31 cellular contexts compared by ENCODE assay signal in genomic region chr1:67150931-67151330, GRCh38. TPM values are rescaled to one million over a fixed set of nuclear protein-coding genes. Genes with fewer than 3 reads are reported as not detected.
DNase-seq lines count a peak whose midpoint lies in the region; ATAC-seq, FAIRE-seq and TF ChIP-seq lines count a peak whose summit lies in the region.
"Had no signal": no experiment of that assay in that cellular context is flagged by ENCODE, and none has a peak within 500 bp of the region (broad histone marks: within the 10 kb centered on the region; RNA-seq: fewer than 3 reads in every experiment).

No MANE protein-coding gene starts in this region.

- H3K4me3 ChIP-seq in GM12878 = no peak overlapping the region
- H3K4me3 ChIP-seq: BLaER1 had no signal

- no peaks in the 10 kb centered on the region for H4K20me1 ChIP-seq in GM12878 (ENCODE audit: control insufficient read depth, insufficient read depth)
- H4K20me1 ChIP-seq: BLaER1 had no signal

- H3K27ac Mint-ChIP-seq in activated CD4-positive, alpha-beta T cell treated with anti-CD3 and anti-CD28 coated beads, Interleukin-2, amount 10 ng/mL, durations not matched to agents 24 days and 14 days = no peak overlapping the region
- H3K27ac Mint-ChIP-seq in natural killer cell treated with Interleukin-12 subunit alpha and Interleukin-12 subunit beta and Interleukin-15 and Interleukin-18, amount 100 ng/mL, for 72 hours = peak overlapping the region; percentile 19 to 49
- no peak overlapping the region for H3K27ac Mint-ChIP-seq in natural killer cell
- H3K27ac Mint-ChIP-seq: CD14-positive monocyte; CD4-positive, alpha-beta memory T cell; CD4-positive, CD25-positive, alpha-beta regulatory T cell; CD8-positive, alpha-beta memory T cell had no signal

- RAD21 ChIA-PET in GM12878 (lab: Charles Lee; ENCODE audit: unreplicated experiment) = interaction anchor here (0.9 to 4.0 kb wide), 3 partner anchors 19 to 155 kb away, joined by 4 to 102 read pairs (median 10); no protein-coding TSS in a partner anchor

- no peak overlapping the region for H3K4me2 ChIP-seq in GM12878 (ENCODE audit: control insufficient read depth, insufficient read depth)
- H3K4me2 ChIP-seq: BLaER1 had no signal

- H3K4me1 ChIP-seq in GM12878 (ENCODE audit: control insufficient read depth, insufficient read depth, low read length) = no peaks in the 10 kb centered on the region
- H3K4me1 ChIP-seq: BE2C, BLaER1 had no signal

- POLR2A ChIA-PET in GM12878 (lab: Charles Lee) = no interaction called here

- H3K4me3 Mint-ChIP-seq in activated CD4-positive, alpha-beta T cell treated with anti-CD3 and anti-CD28 coated beads, Interleukin-2, amount 10 ng/mL, durations not matched to agents 24 days and 14 days = no peak overlapping the region
- H3K4me3 Mint-ChIP-seq in natural killer cell treated with Interleukin-12 subunit alpha and Interleukin-12 subunit beta and Interleukin-15 and Interleukin-18, amount 100 ng/mL, for 72 hours = peak overlapping the region; percentile 24
- H3K4me3 Mint-ChIP-seq in natural killer cell = no peak overlapping the region
- H3K4me3 Mint-ChIP-seq: CD14-positive monocyte; CD4-positive, alpha-beta memory T cell; CD4-positive, CD25-positive, alpha-beta regulatory T cell; CD8-positive, alpha-beta memory T cell had no signal

- no peak for TF ChIP-seq EP300 in GM12878 (IDR thresholded peaks at IDR 0.05; ENCODE audit: borderline replicate concordance in 1 of 2, control insufficient read depth in 1 of 2, low read depth in 2 of 2, low read length in 2 of 2)

- no peak for TF ChIP-seq RAD21 in GM12878 (IDR thresholded peaks at IDR 0.05; ENCODE audit: insufficient read depth, low read depth, low read length)

- CTCF ChIA-PET in GM12878 (lab: Yijun Ruan, JAX) = interaction anchor here (1.8 to 7.0 kb wide), 5 partner anchors 9 to 385 kb away, joined by 7 to 193 read pairs (median 50); partner anchors contain the start of gene IL23R

- H3K9me3 ChIP-seq in GM12878 (replicated peaks; ENCODE audit: control insufficient read depth, insufficient read depth, low read length) = no peaks in the 10 kb centered on the region
- H3K9me3 ChIP-seq: BE2C, BLaER1 had no signal

- H3K4me1 Mint-ChIP-seq in activated CD4-positive, alpha-beta T cell treated with anti-CD3 and anti-CD28 coated beads, Interleukin-2, amount 10 ng/mL, durations not matched to agents 24 days and 14 days = peaks cover 28% of the 10 kb centered on the region
- H3K4me1 Mint-ChIP-seq in natural killer cell treated with Interleukin-12 subunit alpha and Interleukin-12 subunit beta and Interleukin-15 and Interleukin-18, amount 100 ng/mL, for 72 hours (ENCODE audit: low read depth in 2 of 2) = peaks cover 45 to 49% of the 10 kb centered on the region in 2 donors
- peaks cover 18 to 19% of the 10 kb centered on the region in 2 donors for H3K4me1 Mint-ChIP-seq in natural killer cell

- TF ChIP-seq CTCF in natural killer cell (IDR thresholded peaks at IDR 0.05) (no peak), GM12878 (IDR thresholded peaks at IDR 0.05 in 2 of 3, conservative IDR thresholded peaks at IDR 0.05 in 1 of 3; ENCODE audit: control insufficient read depth in 2 of 3, extremely low read depth in 1 of 3, insufficient read depth in 1 of 3, low read depth in 3 of 3, low read length in 3 of 3) (no peak)

- DNase-seq in activated CD4-positive, alpha-beta T cell treated with anti-CD3 and anti-CD28 coated beads, Interleukin-2, amount 10 ng/mL, durations not matched to agents 24 days and 14 days = peak; percentile 37
- DNase-seq in activated CD4-positive, alpha-beta T cell treated with anti-CD3 and anti-CD28 coated beads for 1 hour = no peak
- no peak for DNase-seq in natural killer cell treated with Interleukin-12 subunit alpha and Interleukin-12 subunit beta and Interleukin-15 and Interleukin-18, amount 100 ng/mL, for 72 hours (ENCODE audit: low spot score)
- no peak for DNase-seq in natural killer cell
- no peak for DNase-seq in GM18507 (ENCODE audit: extremely low spot score, insufficient read length, low read depth)
- DNase-seq in GM12878 (ENCODE audit: low read depth, low spot score) = no peak
- no peak for DNase-seq in T-helper 2 cell
- DNase-seq in NCI-H2029 (lab: John Stamatoyannopoulos, UW) = no peak
- DNase-seq: 8988T; ACHN; BE2C; C1 segment of cervical spinal cord; CD4-positive, alpha-beta memory T cell; CD4-positive, CD25-positive, alpha-beta regulatory T cell; CD8-positive, alpha-beta memory T cell; COR-L47; DMS 273 treated with DMSO at 0.1 percent for 48 hours; DMS153; DMS53; DMS79; DND-41; EL; GDM1 had no signal

- no peak overlapping the region for H3K27ac ChIP-seq in GM12878 (ENCODE audit: control insufficient read depth, insufficient read depth)
- H3K27ac ChIP-seq: BLaER1 had no signal

- intact Hi-C loops in activated CD4-positive, alpha-beta T cell treated with anti-CD3 and anti-CD28 coated beads, Interleukin-2, amount 10 ng/mL, durations not matched to agents 24 days and 14 days (cut with micrococcal nuclease) = loop anchor here (2.0 kb wide), 1 partner anchor 16 kb away; the partner anchor contains the start of gene IL23R
- intact Hi-C loops in natural killer cell (cut with micrococcal nuclease) (no loop called here), GM12878 (cut with micrococcal nuclease; ENCODE audit: unreplicated experiment) (no loop called here)

- FAIRE-seq in GM18507 (lab: Jason Lieb, UNC) = peak; percentile 36
- no peak for FAIRE-seq in GM12878 (lab: Jason Lieb, UNC)
- FAIRE-seq: A204.1, GM12892 had no signal

- peaks cover 4% of the 10 kb centered on the region for H3K27me3 Mint-ChIP-seq in activated CD4-positive, alpha-beta T cell treated with anti-CD3 and anti-CD28 coated beads, Interleukin-2, amount 10 ng/mL, durations not matched to agents 24 days and 14 days
- H3K27me3 Mint-ChIP-seq in natural killer cell treated with Interleukin-12 subunit alpha and Interleukin-12 subunit beta and Interleukin-15 and Interleukin-18, amount 100 ng/mL, for 72 hours = peaks cover 0 to 3% of the 10 kb centered on the region in 2 donors
- peaks cover 25 to 27% of the 10 kb centered on the region in 2 donors for H3K27me3 Mint-ChIP-seq in natural killer cell (ENCODE audit: low read depth in 2 of 2)
- H3K27me3 Mint-ChIP-seq: CD4-positive, CD25-positive, alpha-beta regulatory T cell had no signal

- TF ChIP-seq POLR2A in GM12878 (IDR thresholded peaks at IDR 0.05; ENCODE audit: low read depth, low read length) = no peak

- no peaks in the 10 kb centered on the region for H3K9me3 Mint-ChIP-seq in activated CD4-positive, alpha-beta T cell treated with anti-CD3 and anti-CD28 coated beads, Interleukin-2, amount 10 ng/mL, durations not matched to agents 24 days and 14 days
- no peaks in the 10 kb centered on the region for H3K9me3 Mint-ChIP-seq in natural killer cell treated with Interleukin-12 subunit alpha and Interleukin-12 subunit beta and Interleukin-15 and Interleukin-18, amount 100 ng/mL, for 72 hours
- no peaks in the 10 kb centered on the region for H3K9me3 Mint-ChIP-seq in natural killer cell

- H3K27me3 ChIP-seq in GM12878 (replicated peaks in 1 of 2; ENCODE audit: control insufficient read depth in 2 of 2, insufficient read depth in 2 of 2, low read length in 1 of 2) = no peaks in the 10 kb centered on the region
- H3K27me3 ChIP-seq: BE2C, BLaER1 had no signal

- BruUV-seq in GM12878 (replicated peaks; lab: Mats Ljungman, UMichigan) = no TSS peak

- H2AFZ ChIP-seq in GM12878 (ENCODE audit: control insufficient read depth, low read depth, low read length) = no peak overlapping the region

- no peak overlapping the region for H3K9ac ChIP-seq in GM12878 (ENCODE audit: control insufficient read depth, insufficient read depth, low read length)
- H3K9ac ChIP-seq: BLaER1 had no signal

- H3K36me3 Mint-ChIP-seq in activated CD4-positive, alpha-beta T cell treated with anti-CD3 and anti-CD28 coated beads, Interleukin-2, amount 10 ng/mL, durations not matched to agents 24 days and 14 days (ENCODE audit: low read depth) = no peaks in the 10 kb centered on the region
- H3K36me3 Mint-ChIP-seq in natural killer cell treated with Interleukin-12 subunit alpha and Interleukin-12 subunit beta and Interleukin-15 and Interleukin-18, amount 100 ng/mL, for 72 hours = peaks cover 4% of the 10 kb centered on the region
- H3K36me3 Mint-ChIP-seq in natural killer cell = no peaks in the 10 kb centered on the region
- H3K36me3 Mint-ChIP-seq: CD14-positive monocyte; CD4-positive, alpha-beta memory T cell; CD4-positive, CD25-positive, alpha-beta regulatory T cell had no signal

- H3K36me3 ChIP-seq in GM12878 (ENCODE audit: control insufficient read depth in 2 of 2, insufficient read depth in 2 of 2, low read length in 1 of 2) = no peaks in the 10 kb centered on the region
- H3K36me3 ChIP-seq: BE2C, BLaER1 had no signal

- in situ Hi-C loops in GM12878 (cut with MboI) = loop anchor here (25.0 kb wide), 2 partner anchors 764 to 864 kb away; no protein-coding TSS in a partner anchor

- no peak for ATAC-seq in natural killer cell treated with Interleukin-12 subunit alpha and Interleukin-12 subunit beta and Interleukin-15 and Interleukin-18, amount 100 ng/mL, for 72 hours
- ATAC-seq in natural killer cell (no peak), GM12878 (0 out of 3 replicates have a peak, but pooled peaks have one; percentile 20)

- no peaks in the 10 kb centered on the region for H3K79me2 ChIP-seq in GM12878 (ENCODE audit: control insufficient read depth, insufficient read depth, low read length)

- 76% methylated on average over 4 of the region's 4 CpGs for WGBS in GM12878 (ENCODE audit: insufficient coverage, insufficient replicate concordance, low lambda C conversion rate, missing lambda C conversion rate)

- SMC1A ChIA-PET in GM12878 (lab: Charles Lee; ENCODE audit: uncharacterized antibody, unreplicated experiment) = interaction anchor here (1.0 to 7.8 kb wide), 8 partner anchors 11 to 155 kb away, joined by 3 to 212 read pairs (median 24); no protein-coding TSS in a partner anchor

RNA-seq across cellular contexts. Expression of gene IL23R, which starts 15.3 kb away (rescaled TPM):
- 3.1 and 3.8 TPM in 2 replicates for total RNA-seq in activated CD4-positive, alpha-beta T cell treated with anti-CD3 and anti-CD28 coated beads, Interleukin-2, amount 10 ng/mL, durations not matched to agents 24 days and 14 days
- total RNA-seq in natural killer cell treated with Interleukin-12 subunit alpha and Interleukin-12 subunit beta and Interleukin-15 and Interleukin-18, amount 100 ng/mL, for 72 hours = 1 to 10 TPM; 7.4 to 8.3 TPM
- total RNA-seq in natural killer cell (under 1 TPM; 0.31 to 0.55 (median 0.34) TPM), GM12878 (2014; rRNA removed) (0.49 and 0.62 TPM in 2 replicates), GM12878 (2014; rRNA removed; fragmentation: Illumina TruSeq; extraction: Trizol) (0.54 and 0.60 TPM in 2 replicates), GM12878 (2021) (0.19 and 0.64 TPM in 2 replicates)
- 10.0 and 12.5 TPM in 2 replicates for total RNA-seq in GM12878 (2013; cell fraction: nucleolus; rRNA removed)
- polyA plus RNA-seq in GM12878 (2011; ENCODE audit: low read depth) = 0.10 TPM
- polyA plus RNA-seq in GM12878 (2011; rRNA removed) (6.4 and 9.2 TPM in 2 replicates), GM12878 (2014; fragmentation: Illumina TruSeq; extraction: Trizol) (0.56 and 0.63 TPM in 2 replicates), GM12878 (2014; fragmentation: Nextera tagmentation; extraction: Ambion mirVana) (under 1 TPM; 0.16 to 0.18 TPM), GM12878 (2014; rRNA removed) (0.20 and 0.27 TPM in 2 replicates), GM12878 (2016; fragmentation: Nextera tagmentation; extraction: Ambion mirVana) (1 to 10 TPM; 1.3 to 1.7 TPM)
- 2.2 and 3.0 TPM in 2 replicates for polyA plus RNA-seq in GM12878 (2011; cell fraction: cytosol; rRNA removed)
- 3.0 and 3.6 TPM in 2 replicates for polyA plus RNA-seq in GM12878 (2011; cell fraction: nucleus; rRNA removed)
- 0.24 and 0.38 TPM in 2 replicates for polyA plus RNA-seq in GM12878 (2012)
- polyA minus RNA-seq in GM12878 (2011; rRNA and poly(A)+ RNA removed) = 5.0 and 9.8 TPM in 2 replicates
- 1.7 and 2.2 TPM in 2 replicates for polyA minus RNA-seq in GM12878 (2011; cell fraction: cytosol; rRNA and poly(A)+ RNA removed)
- 7.1 and 7.4 TPM in 2 replicates for polyA minus RNA-seq in GM12878 (2011; cell fraction: nucleus; rRNA and poly(A)+ RNA removed)
- total RNA-seq: A673; CD4-positive, CD25-positive, alpha-beta regulatory T cell; Daoy; G401 had no signal
- polyA plus RNA-seq: AG04450, CD14-positive monocyte had no signal

RNA-seq across cellular contexts. Expression of gene C1orf141, which starts 16.2 kb away (rescaled TPM):
- not detected in 2 replicates for total RNA-seq in activated CD4-positive, alpha-beta T cell treated with anti-CD3 and anti-CD28 coated beads, Interleukin-2, amount 10 ng/mL, durations not matched to agents 24 days and 14 days
- under 1 TPM in 1 of 2 donors, not detected in 1; 0.07 TPM for total RNA-seq in natural killer cell treated with Interleukin-12 subunit alpha and Interleukin-12 subunit beta and Interleukin-15 and Interleukin-18, amount 100 ng/mL, for 72 hours
- total RNA-seq in natural killer cell (not detected), GM12878 (2014; rRNA removed) (not detected in 2 replicates), GM12878 (2014; rRNA removed; fragmentation: Illumina TruSeq; extraction: Trizol) (not detected in 2 replicates), GM12878 (2021) (not detected in 2 replicates)
- total RNA-seq in GM12878 (2013; cell fraction: nucleolus; rRNA removed) = not detected in 2 replicates
- polyA plus RNA-seq in GM12878 (2011; ENCODE audit: low read depth) = not detected
- polyA plus RNA-seq in GM12878 (2011; rRNA removed) (not detected in 2 replicates), GM12878 (2014; fragmentation: Illumina TruSeq; extraction: Trizol) (not detected in 2 replicates), GM12878 (2014; fragmentation: Nextera tagmentation; extraction: Ambion mirVana) (not detected), GM12878 (2014; rRNA removed) (not detected in 2 replicates), GM12878 (2016; fragmentation: Nextera tagmentation; extraction: Ambion mirVana) (not detected)
- not detected in 2 replicates for polyA plus RNA-seq in GM12878 (2011; cell fraction: cytosol; rRNA removed)
- not detected in 2 replicates for polyA plus RNA-seq in GM12878 (2011; cell fraction: nucleus; rRNA removed)
- polyA plus RNA-seq in GM12878 (2012) = not detected in 2 replicates
- not detected in 2 replicates for polyA minus RNA-seq in GM12878 (2011; rRNA and poly(A)+ RNA removed)
- not detected in 2 replicates for polyA minus RNA-seq in GM12878 (2011; cell fraction: cytosol; rRNA and poly(A)+ RNA removed)
- not detected in 2 replicates for polyA minus RNA-seq in GM12878 (2011; cell fraction: nucleus; rRNA and poly(A)+ RNA removed)
- total RNA-seq: A673; CD4-positive, alpha-beta memory T cell; CD4-positive, CD25-positive, alpha-beta regulatory T cell; CD8-positive, alpha-beta memory T cell; Daoy; G401 had no signal
- polyA plus RNA-seq: AG04450; CD14-positive monocyte; CD4-positive, alpha-beta memory T cell; CD4-positive, CD25-positive, alpha-beta regulatory T cell; CD8-positive, alpha-beta memory T cell had no signal

Comparison
In these comparisons a context has a peak if more than half of its experiments do, and no peak if none do; other contexts are left out.
1. H3K27ac Mint-ChIP-seq: peak in natural killer cell treated with Interleukin-12 subunit alpha and Interleukin-12 subunit beta and Interleukin-15 and Interleukin-18, amount 100 ng/mL, for 72 hours (2 of 2); none in activated CD4-positive, alpha-beta T cell treated with anti-CD3 and anti-CD28 coated beads, Interleukin-2, amount 10 ng/mL, durations not matched to agents 24 days and 14 days (single experiment) and natural killer cell (0 of 2).